Comparison of ENCODE assay signal across 20 cellular contexts in the genomic region with DNA sequence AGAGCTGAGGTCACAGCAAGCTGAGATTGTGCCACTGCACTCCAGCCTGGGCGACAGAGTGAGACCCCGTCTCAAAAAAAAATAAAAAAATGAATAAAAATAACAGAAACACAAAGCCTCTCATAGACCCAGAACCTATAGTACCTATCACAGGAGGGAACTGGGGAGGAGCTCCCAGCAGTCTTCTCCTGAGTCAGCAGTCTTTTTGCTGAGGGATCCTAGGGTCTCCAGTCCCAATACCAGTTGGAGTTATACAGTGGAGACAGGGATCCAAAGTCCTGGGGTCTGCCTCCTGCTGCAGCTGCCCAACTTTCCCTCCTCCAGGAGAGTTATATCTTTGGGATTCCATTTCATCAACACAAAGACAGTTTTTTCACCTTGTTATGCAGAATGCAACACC. TPM values are rescaled to one million over a fixed set of nuclear protein-coding genes. Genes with fewer than 3 reads are reported as not detected.
A peak's percentile ranks its signal among the peaks of the same experiment; 100 is the strongest.
DNase-seq lines count a peak whose midpoint lies in the region; ATAC-seq, FAIRE-seq and TF ChIP-seq lines count a peak whose summit lies in the region.
"Had no signal": no experiment of that assay in that cellular context is flagged by ENCODE, and none has a peak within 500 bp of the region (broad histone marks: within the 10 kb centered on the region; RNA-seq: fewer than 3 reads in every experiment).

No MANE protein-coding gene starts in this region.

- H3K27ac ChIP-seq in A549 (no peak overlapping the region), GM23248 (no peak overlapping the region), left lung (no peak overlapping the region)

- H3K9me3 ChIP-seq in A549 (no peaks in the 10 kb centered on the region), Loucy (ENCODE audit: insufficient read depth, low read depth, low read length) (no peaks in the 10 kb centered on the region), GM23248 (ENCODE audit: low read depth) (no peaks in the 10 kb centered on the region), left lung (no peaks in the 10 kb centered on the region)

- no peaks in the 10 kb centered on the region for H3K27me3 Mint-ChIP-seq in activated CD4-positive, alpha-beta T cell treated with anti-CD3 and anti-CD28 coated beads, Interleukin-2, amount 10 ng/mL, durations not matched to agents 7 days and 5 days
- no peaks in the 10 kb centered on the region for H3K27me3 Mint-ChIP-seq in nephron (ENCODE audit: low read depth)
- H3K27me3 Mint-ChIP-seq: IgD-negative memory B cell had no signal

- H3K9me3 Mint-ChIP-seq in activated CD4-positive, alpha-beta T cell treated with anti-CD3 and anti-CD28 coated beads, Interleukin-2, amount 10 ng/mL, durations not matched to agents 7 days and 5 days, result no peaks in the 10 kb centered on the region
- H3K9me3 Mint-ChIP-seq in nephron, result peaks cover 3% of the 10 kb centered on the region
- H3K9me3 Mint-ChIP-seq: IgD-negative memory B cell had no signal

- TF ChIP-seq CTCF in A549 (IDR thresholded peaks at IDR 0.05) (no peak), Loucy (conservative IDR thresholded peaks at IDR 0.05; ENCODE audit: low read length) (no peak), nephron (IDR thresholded peaks at IDR 0.05; ENCODE audit: unreplicated experiment in 3 of 3) (no peak), left lung (IDR thresholded peaks at IDR 0.05) (no peak)

- CTCF ChIA-PET in activated CD4-positive, alpha-beta T cell treated with anti-CD3 and anti-CD28 coated beads, Interleukin-2, amount 10 ng/mL, durations not matched to agents 7 days and 5 days (lab: Charles Lee), result interaction anchor here (0.6 to 0.8 kb wide), 2 partner anchors 11 to 29 kb away, joined by 3 to 5 read pairs; no protein-coding TSS in a partner anchor
- CTCF ChIA-PET in A549 (lab: Yijun Ruan, JAX), result interaction anchor here (0.6 to 5.3 kb wide), 6 partner anchors 12 to 170 kb away, joined by 3 to 58 read pairs (median 3); a partner anchor contains a TSS

- peaks cover 3% of the 10 kb centered on the region; the same call in 1 of the 2 replicates for H3F3A ChIP-seq in Loucy (ENCODE audit: low read depth)
- H3F3A ChIP-seq in GM23248 (ENCODE audit: insufficient read depth), result no peaks in the 10 kb centered on the region

- H4K20me1 ChIP-seq in Loucy (ENCODE audit: insufficient read depth, low read length, poor library complexity, severe bottlenecking) (peaks cover 36% of the 10 kb centered on the region), GM23248 (ENCODE audit: insufficient read depth) (no peaks in the 10 kb centered on the region)

- peaks cover 34% of the 10 kb centered on the region for H3K4me1 Mint-ChIP-seq in activated CD4-positive, alpha-beta T cell treated with anti-CD3 and anti-CD28 coated beads, Interleukin-2, amount 10 ng/mL, durations not matched to agents 7 days and 5 days
- peaks cover 25% of the 10 kb centered on the region for H3K4me1 Mint-ChIP-seq in nephron

- no peak for FAIRE-seq in A549 (lab: Jason Lieb, UNC)
- FAIRE-seq: GM12878, GM19239 had no signal

- peaks cover 30% of the 10 kb centered on the region for H3K36me3 Mint-ChIP-seq in activated CD4-positive, alpha-beta T cell treated with anti-CD3 and anti-CD28 coated beads, Interleukin-2, amount 10 ng/mL, durations not matched to agents 7 days and 5 days (ENCODE audit: low read depth)
- H3K36me3 Mint-ChIP-seq in nephron (ENCODE audit: low read depth), result peaks cover 24% of the 10 kb centered on the region

- intact Hi-C loops in left lung (cut with DNase I), result no loop called here

- no peak for DNase-seq in activated CD4-positive, alpha-beta T cell treated with anti-CD3 and anti-CD28 coated beads, Interleukin-2, amount 10 ng/mL, durations not matched to agents 7 days and 5 days
- DNase-seq in activated CD4-positive, alpha-beta T cell treated with anti-CD3 and anti-CD28 coated beads, Interleukin-2, amount 50 U/mL, for 1 hour, result no peak
- no peak for DNase-seq in A549 (ENCODE audit: low read depth in 1 of 2, low spot score in 1 of 2)
- DNase-seq in GM23248, result no peak
- DNase-seq in left lung, result no peak
- no peak for DNase-seq in middle frontal gyrus (ENCODE audit: extremely low spot score, low spot score)
- DNase-seq: 8988T, C1 segment of cervical spinal cord, DMS53, NCI-H1048, NCI-H146, NCI-H2107, NCI-H226, NCI-H69 had no signal

- H3K27me3 ChIP-seq in Loucy (ENCODE audit: insufficient read depth, low read length, poor library complexity, severe bottlenecking) (no peaks in the 10 kb centered on the region), GM23248 (replicated peaks; ENCODE audit: insufficient read depth) (no peaks in the 10 kb centered on the region), left lung (no peaks in the 10 kb centered on the region)

- 98% methylated on average over 2 of the region's 2 CpGs for WGBS in A549 (ENCODE audit: missing lambda C conversion rate)
- WGBS in GM23248 (ENCODE audit: low coverage in 1 of 2, low lambda C conversion rate in 2 of 2, missing lambda C conversion rate in 2 of 2), 2 experiments, result 93 to 100% methylated on average over 2 of the region's 2 CpGs

- H3K27ac Mint-ChIP-seq in activated CD4-positive, alpha-beta T cell treated with anti-CD3 and anti-CD28 coated beads, Interleukin-2, amount 10 ng/mL, durations not matched to agents 7 days and 5 days, result peak overlapping the region; percentile 50
- peak overlapping the region in 2 of 3 experiments; percentile 78 to 79 for H3K27ac Mint-ChIP-seq in nephron
- H3K27ac Mint-ChIP-seq: GM23338, IgD-negative memory B cell had no signal

- in situ Hi-C loops in GM23248 (cut with MboI), result no loop called here

- H3K79me2 ChIP-seq in Loucy (ENCODE audit: insufficient read depth, low read length), result peaks cover 57% of the 10 kb centered on the region
- H3K79me2 ChIP-seq in GM23248 (ENCODE audit: insufficient read depth), result peaks cover 56% of the 10 kb centered on the region

- no peak overlapping the region for H2AFZ ChIP-seq in Loucy (ENCODE audit: low read length)
- H2AFZ ChIP-seq in GM23248, result no peak overlapping the region
- H2AFZ ChIP-seq: GM23338 had no signal

- no peak overlapping the region for H3K4me3 ChIP-seq in A549
- peak overlapping the region; percentile 8 for H3K4me3 ChIP-seq in Loucy (ENCODE audit: low read length, poor library complexity, severe bottlenecking)
- H3K4me3 ChIP-seq in GM23248, result no peak overlapping the region
- H3K4me3 ChIP-seq in left lung, result no peak overlapping the region
- H3K4me3 ChIP-seq: GM12878, GM23338 had no signal

- no peak for TF ChIP-seq RAD21 in A549 (conservative IDR thresholded peaks at IDR 0.05 in 1 of 2, IDR thresholded peaks at IDR 0.05 in 1 of 2)

- peak overlapping the region; percentile 43 for H3K9ac ChIP-seq in Loucy (ENCODE audit: low read depth, low read length, poor library complexity, severe bottlenecking)
- no peak overlapping the region for H3K9ac ChIP-seq in GM23248

- H3K36me3 ChIP-seq in Loucy (ENCODE audit: insufficient read depth, low read length) (peaks cover 13% of the 10 kb centered on the region; the same call in 1 of the 2 replicates), GM23248 (ENCODE audit: low read depth) (no peaks in the 10 kb centered on the region), left lung (peaks cover 0 to 32% of the 10 kb centered on the region in 2 donors)

- no peak for TF ChIP-seq EP300 in A549 (IDR thresholded peaks at IDR 0.05)

- no peaks in the 10 kb centered on the region for H3K9me2 ChIP-seq in Loucy (replicated peaks; ENCODE audit: low read depth, low read length)
- no peaks in the 10 kb centered on the region for H3K9me2 ChIP-seq in GM23248 (ENCODE audit: insufficient read depth)

- no peak for TF ChIP-seq POLR2A in A549 (IDR thresholded peaks at IDR 0.05; ENCODE audit: low read length)

- no peak overlapping the region for H3K4me3 Mint-ChIP-seq in activated CD4-positive, alpha-beta T cell treated with anti-CD3 and anti-CD28 coated beads, Interleukin-2, amount 10 ng/mL, durations not matched to agents 7 days and 5 days
- peak overlapping the region in 2 of 3 experiments; percentile 43 to 64 for H3K4me3 Mint-ChIP-seq in nephron
- H3K4me3 Mint-ChIP-seq: GM23338 had no signal

- ATAC-seq in A549 (no peak), left lung (no peak)
- ATAC-seq: GM12878, GM23338 had no signal

- H3K4me1 ChIP-seq in A549 (peaks cover 21% of the 10 kb centered on the region), Loucy (ENCODE audit: insufficient read depth, low read length, poor library complexity, severe bottlenecking) (peaks cover 32% of the 10 kb centered on the region), GM23248 (ENCODE audit: insufficient read depth) (peaks cover 8% of the 10 kb centered on the region), left lung (peaks cover 15 to 26% of the 10 kb centered on the region in 2 donors)

- H3K4me2 ChIP-seq in A549 (no peak overlapping the region), Loucy (ENCODE audit: low read depth, low read length, poor library complexity, severe bottlenecking) (peak overlapping the region; percentile 100), GM23248 (ENCODE audit: unreplicated experiment) (no peak overlapping the region)
- H3K4me2 ChIP-seq: GM23338 had no signal

- POLR2A ChIA-PET in activated CD4-positive, alpha-beta T cell treated with anti-CD3 and anti-CD28 coated beads, Interleukin-2, amount 10 ng/mL, durations not matched to agents 7 days and 5 days (lab: Charles Lee), result no interaction called here
- POLR2A ChIA-PET in A549 (lab: Yijun Ruan, JAX), result interaction anchor here (1.9 kb wide), 1 partner anchor 15 kb away, joined by 4 read pairs; no protein-coding TSS in a partner anchor

RNA-seq across cellular contexts. Expression of a gene that starts 3.7 kb away (rescaled TPM):
- total RNA-seq in activated CD4-positive, alpha-beta T cell treated with anti-CD3 and anti-CD28 coated beads, Interleukin-2, amount 10 ng/mL, durations not matched to agents 7 days and 5 days, result 10 to 100 TPM; 36.6 to 37.1 TPM
- 36.2 and 43.3 TPM in 2 replicates for polyA plus RNA-seq in A549 (2011; rRNA removed)
- 37.3 and 45.4 TPM in 2 replicates for polyA plus RNA-seq in A549 (2012; cell fraction: cytosol; rRNA removed)
- polyA plus RNA-seq in A549 (2012; cell fraction: nucleus; rRNA removed), result 104 and 115 TPM in 2 replicates
- 37.6 to 44.4 TPM (median 42.0 TPM) in 3 replicates for polyA plus RNA-seq in A549 (2017; fragmentation: RNase III; extraction: RNeasy Plus Mini Kit Qiagen cat#74134 plus additional on column Dnase treatment)
- 29.9 and 32.2 TPM in 2 replicates for polyA minus RNA-seq in A549 (2011; rRNA and poly(A)+ RNA removed)
- 41.6 and 42.6 TPM in 2 replicates for total RNA-seq in GM23248 (2014; rRNA removed; shearing (Covaris generic))
- 44.6 and 45.0 TPM in 2 replicates for polyA plus RNA-seq in GM23248 (2016; fragmentation: Nextera tagmentation; extraction: Ambion mirVana)
- total RNA-seq in left lung, result 10 to 100 TPM; 33.6 to 41.8 TPM

RNA-seq across cellular contexts. Expression of a gene that starts 12.5 kb away (rescaled TPM):
- total RNA-seq in activated CD4-positive, alpha-beta T cell treated with anti-CD3 and anti-CD28 coated beads, Interleukin-2, amount 10 ng/mL, durations not matched to agents 7 days and 5 days, result under 1 TPM in 1 of 2 experiments, not detected in 1; 0.30 TPM
- 0.05 TPM in 1 of 2 replicates, not detected in the other for polyA plus RNA-seq in A549 (2011; rRNA removed)
- polyA plus RNA-seq in A549 (2012; cell fraction: cytosol; rRNA removed), result 0.04 and 0.06 TPM in 2 replicates
- polyA plus RNA-seq in A549 (2012; cell fraction: nucleus; rRNA removed), result 0.67 and 0.69 TPM in 2 replicates
- polyA plus RNA-seq in A549 (2017; fragmentation: RNase III; extraction: RNeasy Plus Mini Kit Qiagen cat#74134 plus additional on column Dnase treatment), result 0.12 to 0.16 TPM (median 0.15 TPM) in 3 replicates
- polyA minus RNA-seq in A549 (2011; rRNA and poly(A)+ RNA removed), result not detected in 2 replicates
- total RNA-seq in GM23248 (2014; rRNA removed; shearing (Covaris generic)), result not detected in 2 replicates
- 0.22 and 0.25 TPM in 2 replicates for polyA plus RNA-seq in GM23248 (2016; fragmentation: Nextera tagmentation; extraction: Ambion mirVana)
- total RNA-seq in left lung, result not detected
- total RNA-seq: GM23338 had no signal
- polyA plus RNA-seq: IgD-negative memory B cell had no signal

RNA-seq across cellular contexts. Expression of a gene that starts 16.7 kb away (rescaled TPM):
- 100 to 1,000 TPM; 110 to 112 TPM for total RNA-seq in activated CD4-positive, alpha-beta T cell treated with anti-CD3 and anti-CD28 coated beads, Interleukin-2, amount 10 ng/mL, durations not matched to agents 7 days and 5 days
- polyA plus RNA-seq in A549 (2011; rRNA removed) (65.7 and 72.7 TPM in 2 replicates), A549 (2017; fragmentation: RNase III; extraction: RNeasy Plus Mini Kit Qiagen cat#74134 plus additional on column Dnase treatment) (54.0 to 66.2 TPM (median 60.5 TPM) in 3 replicates), GM23248 (2016; fragmentation: Nextera tagmentation; extraction: Ambion mirVana) (9.8 and 10.0 TPM in 2 replicates)
- polyA plus RNA-seq in A549 (2012; cell fraction: cytosol; rRNA removed), result 39.3 and 52.4 TPM in 2 replicates
- polyA plus RNA-seq in A549 (2012; cell fraction: nucleus; rRNA removed), result 84.7 and 105 TPM in 2 replicates
- polyA minus RNA-seq in A549 (2011; rRNA and poly(A)+ RNA removed), result 67.2 and 79.1 TPM in 2 replicates
- total RNA-seq in GM23248 (2014; rRNA removed; shearing (Covaris generic)), result 48.2 and 60.4 TPM in 2 replicates
- 10 to 100 TPM; 51.3 to 81.8 TPM for total RNA-seq in left lung

RNA-seq across cellular contexts. Expression of a gene that starts 36.5 kb away (rescaled TPM):
- total RNA-seq in activated CD4-positive, alpha-beta T cell treated with anti-CD3 and anti-CD28 coated beads, Interleukin-2, amount 10 ng/mL, durations not matched to agents 7 days and 5 days, result 100 to 1,000 TPM; 186 to 195 TPM
- polyA plus RNA-seq in A549 (2011; rRNA removed), result 39.8 and 44.0 TPM in 2 replicates
- polyA plus RNA-seq in A549 (2012; cell fraction: cytosol; rRNA removed), result 37.0 and 41.6 TPM in 2 replicates
- 36.1 and 47.3 TPM in 2 replicates for polyA plus RNA-seq in A549 (2012; cell fraction: nucleus; rRNA removed)
- 75.0 to 76.2 TPM (median 75.5 TPM) in 3 replicates for polyA plus RNA-seq in A549 (2017; fragmentation: RNase III; extraction: RNeasy Plus Mini Kit Qiagen cat#74134 plus additional on column Dnase treatment)
- 28.2 and 29.7 TPM in 2 replicates for polyA minus RNA-seq in A549 (2011; rRNA and poly(A)+ RNA removed)
- total RNA-seq in GM23248 (2014; rRNA removed; shearing (Covaris generic)), result 61.1 and 62.3 TPM in 2 replicates
- polyA plus RNA-seq in GM23248 (2016; fragmentation: Nextera tagmentation; extraction: Ambion mirVana), result 48.2 and 48.4 TPM in 2 replicates
- 10 to 100 TPM; 65.5 to 66.9 TPM for total RNA-seq in left lung

RNA-seq across cellular contexts. Expression of a gene that starts 41.3 kb away (rescaled TPM):
- total RNA-seq in activated CD4-positive, alpha-beta T cell treated with anti-CD3 and anti-CD28 coated beads, Interleukin-2, amount 10 ng/mL, durations not matched to agents 7 days and 5 days, result 10 to 100 TPM; 15.1 to 16.4 TPM
- polyA plus RNA-seq in A549 (2011; rRNA removed), result 5.4 and 5.6 TPM in 2 replicates
- 8.2 and 11.1 TPM in 2 replicates for polyA plus RNA-seq in A549 (2012; cell fraction: cytosol; rRNA removed)
- 23.5 and 24.0 TPM in 2 replicates for polyA plus RNA-seq in A549 (2012; cell fraction: nucleus; rRNA removed)
- 6.0 to 7.1 TPM (median 6.8 TPM) in 3 replicates for polyA plus RNA-seq in A549 (2017; fragmentation: RNase III; extraction: RNeasy Plus Mini Kit Qiagen cat#74134 plus additional on column Dnase treatment)
- 16.0 and 16.7 TPM in 2 replicates for polyA minus RNA-seq in A549 (2011; rRNA and poly(A)+ RNA removed)
- total RNA-seq in GM23248 (2014; rRNA removed; shearing (Covaris generic)), result 1.3 and 1.8 TPM in 2 replicates
- 3.5 and 3.6 TPM in 2 replicates for polyA plus RNA-seq in GM23248 (2016; fragmentation: Nextera tagmentation; extraction: Ambion mirVana)
- 1 to 10 TPM; 2.3 to 2.7 TPM for total RNA-seq in left lung
